17 cellular contexts compared by ENCODE assay signal in the genomic region with DNA sequence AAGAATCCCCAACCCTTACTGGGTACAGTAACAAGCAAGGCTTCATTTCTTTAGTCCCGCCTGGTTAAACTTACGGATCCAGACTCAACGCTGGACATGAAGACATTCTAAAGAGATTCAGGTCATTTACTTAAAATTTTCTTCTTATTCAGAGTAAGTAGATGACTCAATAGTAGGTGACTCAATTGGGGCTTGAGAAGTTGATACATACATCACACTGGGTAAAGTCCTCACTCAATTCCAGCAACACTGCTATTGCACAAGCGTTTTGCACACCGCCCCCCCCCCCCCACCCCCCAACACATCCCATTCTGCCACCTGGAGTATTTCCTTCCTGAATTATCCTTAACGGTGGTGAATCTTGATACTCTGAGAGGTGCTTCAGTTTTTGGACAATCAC.
DNase-seq lines count a peak whose midpoint lies in the region; ATAC-seq and TF ChIP-seq lines count a peak whose summit lies in the region.
"Had no signal": no experiment of that assay in that cellular context is flagged by ENCODE, and none has a peak within 500 bp of the region (broad histone marks: within the 10 kb centered on the region; RNA-seq: fewer than 3 reads in every experiment).

No MANE protein-coding gene starts in this region.

- H3K9me3 Mint-ChIP-seq in activated T-cell treated with anti-CD3 and anti-CD28 coated beads, Interleukin-2, amount 50 U/mL, for 72 hours, result no peaks in the 10 kb centered on the region
- no peaks in the 10 kb centered on the region for H3K9me3 Mint-ChIP-seq in stimulated activated naive CD8-positive, alpha-beta T cell treated with anti-CD3 and anti-CD28 coated beads, Interleukin-15, Interleukin-2, amounts not matched to agents 100 ng/mL and 50 ng/mL, for 24 hours
- H3K9me3 Mint-ChIP-seq in effector memory CD8-positive, alpha-beta T cell, result no peaks in the 10 kb centered on the region

- no peaks in the 10 kb centered on the region for H3K9me3 ChIP-seq in RWPE2 (ENCODE audit: severe bottlenecking)
- H3K9me3 ChIP-seq: mucosa of descending colon, thoracic aorta had no signal

- no peaks in the 10 kb centered on the region for H3K27me3 Mint-ChIP-seq in activated T-cell treated with anti-CD3 and anti-CD28 coated beads, Interleukin-2, amount 50 U/mL, for 72 hours (ENCODE audit: low read depth)
- no peaks in the 10 kb centered on the region for H3K27me3 Mint-ChIP-seq in stimulated activated naive CD8-positive, alpha-beta T cell treated with anti-CD3 and anti-CD28 coated beads, Interleukin-15, Interleukin-2, amounts not matched to agents 100 ng/mL and 50 ng/mL, for 24 hours
- no peaks in the 10 kb centered on the region for H3K27me3 Mint-ChIP-seq in effector memory CD8-positive, alpha-beta T cell

- peaks cover 32 to 57% of the 10 kb centered on the region in 2 donors for H3K36me3 Mint-ChIP-seq in activated T-cell treated with anti-CD3 and anti-CD28 coated beads, Interleukin-2, amount 50 U/mL, for 72 hours (ENCODE audit: insufficient read depth in 2 of 2)
- H3K36me3 Mint-ChIP-seq in stimulated activated naive CD8-positive, alpha-beta T cell treated with anti-CD3 and anti-CD28 coated beads, Interleukin-15, Interleukin-2, amounts not matched to agents 100 ng/mL and 50 ng/mL, for 24 hours (ENCODE audit: low read depth), result peaks cover 90% of the 10 kb centered on the region
- peaks cover 74% of the 10 kb centered on the region for H3K36me3 Mint-ChIP-seq in effector memory CD8-positive, alpha-beta T cell (ENCODE audit: insufficient read depth)

- ATAC-seq in activated T-cell treated with anti-CD3 and anti-CD28 coated beads, Interleukin-2, amount 50 U/mL, for 72 hours (replicated peaks in 1 of 2), result peak; percentile 79 to 89
- peak; percentile 58; the same call in 2 of the 3 replicates for ATAC-seq in RWPE2 (ENCODE audit: low read depth)
- ATAC-seq in effector memory CD8-positive, alpha-beta T cell (replicated peaks), result no peak
- ATAC-seq: mucosa of descending colon had no signal

- no peaks in the 10 kb centered on the region for H3K4me1 ChIP-seq in RWPE2 (ENCODE audit: insufficient read depth, poor library complexity, severe bottlenecking)
- H3K4me1 ChIP-seq: parathyroid adenoma had no signal

- no peak overlapping the region for H3K27ac ChIP-seq in RWPE2 (ENCODE audit: poor library complexity, severe bottlenecking)
- H3K27ac ChIP-seq: parathyroid adenoma, SK-N-MC, VCaP had no signal

- peaks cover 48% of the 10 kb centered on the region for H3K4me1 Mint-ChIP-seq in activated T-cell treated with anti-CD3 and anti-CD28 coated beads, Interleukin-2, amount 50 U/mL, for 72 hours (ENCODE audit: low read depth)
- H3K4me1 Mint-ChIP-seq in stimulated activated naive CD8-positive, alpha-beta T cell treated with anti-CD3 and anti-CD28 coated beads, Interleukin-15, Interleukin-2, amounts not matched to agents 100 ng/mL and 50 ng/mL, for 24 hours (ENCODE audit: low read depth), result peaks cover 38% of the 10 kb centered on the region
- H3K4me1 Mint-ChIP-seq in effector memory CD8-positive, alpha-beta T cell (ENCODE audit: low read depth in 2 of 2), result peaks cover 3 to 9% of the 10 kb centered on the region in 2 donors

- peak overlapping the region in 1 of 2 donors; percentile 58 for H3K4me3 Mint-ChIP-seq in activated T-cell treated with anti-CD3 and anti-CD28 coated beads, Interleukin-2, amount 50 U/mL, for 72 hours
- no peak overlapping the region for H3K4me3 Mint-ChIP-seq in stimulated activated naive CD8-positive, alpha-beta T cell treated with anti-CD3 and anti-CD28 coated beads, Interleukin-15, Interleukin-2, amounts not matched to agents 100 ng/mL and 50 ng/mL, for 24 hours
- H3K4me3 Mint-ChIP-seq in effector memory CD8-positive, alpha-beta T cell, result no peak overlapping the region

- TF ChIP-seq CTCF in RWPE2 (IDR thresholded peaks at IDR 0.05; ENCODE audit: poor library complexity, severe bottlenecking) (no peak), fibroblast of mammary gland (conservative IDR thresholded peaks at IDR 0.05; ENCODE audit: control insufficient read depth, insufficient read depth, low read depth, low read length) (no peak)

- H3K27me3 ChIP-seq in RWPE2 (ENCODE audit: insufficient read depth, poor library complexity, severe bottlenecking), result no peaks in the 10 kb centered on the region

- DNase-seq in activated T-cell treated with anti-CD3 and anti-CD28 coated beads, Interleukin-2, amount 50 U/mL, for 72 hours, result no peak
- DNase-seq in activated T-cell treated with anti-CD3 and anti-CD28 coated beads for 4 hours (no peak), RWPE2 (ENCODE audit: low spot score) (no peak), fibroblast of mammary gland (ENCODE audit: low read depth) (peak; percentile 90), NCI-H1436 (lab: John Stamatoyannopoulos, UW) (no peak), GF-D8 (lab: John Stamatoyannopoulos, UW) (no peak)
- no peak for DNase-seq in effector memory CD8-positive, alpha-beta T cell
- DNase-seq: activated CD8-positive, alpha-beta memory T cell treated with anti-CD3 and anti-CD28 coated beads, Interleukin-2, amount 50 U/mL, for 4 hours; amniotic stem cell; DMS53; mucosa of descending colon; NK-92 treated with Interleukin-12 subunit alpha and Interleukin-12 subunit beta, amount 100 ng/mL, for 24 hours had no signal

- H3K27ac Mint-ChIP-seq in activated T-cell treated with anti-CD3 and anti-CD28 coated beads, Interleukin-2, amount 50 U/mL, for 72 hours, result peak overlapping the region; percentile 95
- peak overlapping the region; percentile 57 for H3K27ac Mint-ChIP-seq in stimulated activated naive CD8-positive, alpha-beta T cell treated with anti-CD3 and anti-CD28 coated beads, Interleukin-15, Interleukin-2, amounts not matched to agents 100 ng/mL and 50 ng/mL, for 24 hours
- no peak overlapping the region for H3K27ac Mint-ChIP-seq in effector memory CD8-positive, alpha-beta T cell

- H3K4me3 ChIP-seq in RWPE2 (ENCODE audit: severe bottlenecking), result no peak overlapping the region
- no peak overlapping the region for H3K4me3 ChIP-seq in fibroblast of mammary gland (ENCODE audit: control insufficient read depth, low read depth, low read length)
- H3K4me3 ChIP-seq: mucosa of descending colon, SK-N-MC, thoracic aorta had no signal

- peaks cover 87% of the 10 kb centered on the region for H3K36me3 ChIP-seq in RWPE2 (ENCODE audit: low read depth)

Comparison
In these comparisons a context has a peak if more than half of its experiments do, and no peak if none do; other contexts are left out.
1. H3K27ac Mint-ChIP-seq: peak in activated T-cell treated with anti-CD3 and anti-CD28 coated beads, Interleukin-2, amount 50 U/mL, for 72 hours (single experiment) and stimulated activated naive CD8-positive, alpha-beta T cell treated with anti-CD3 and anti-CD28 coated beads, Interleukin-15, Interleukin-2, amounts not matched to agents 100 ng/mL and 50 ng/mL, for 24 hours (single experiment); none in effector memory CD8-positive, alpha-beta T cell (0 of 2).